1 cellular context compared by ENCODE assay signal in the genomic region with DNA sequence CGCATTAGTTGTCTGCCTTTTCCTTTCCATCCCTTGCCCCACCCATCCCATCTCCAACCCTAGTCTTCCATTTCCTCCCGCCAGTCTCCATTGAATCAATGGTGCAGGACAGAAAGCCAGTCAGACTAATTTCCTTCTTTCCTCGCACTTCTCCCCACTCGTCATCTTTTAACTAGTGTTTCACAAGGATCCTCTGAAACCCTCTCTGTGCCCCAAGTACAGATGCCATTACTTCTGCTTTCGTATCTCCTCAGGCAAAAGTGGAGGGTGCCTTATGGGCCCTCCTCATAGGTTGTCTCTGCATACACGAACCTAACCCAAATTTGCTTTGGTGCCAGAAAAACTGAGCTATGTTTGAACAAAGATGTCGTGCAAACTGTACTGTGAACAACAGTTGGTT.
TF ChIP-seq lines count a peak whose summit lies in the region.

No MANE protein-coding gene starts in this region.

TF ChIP-seq in WTC11, 78 proteins besides CTCF, POLR2A, EP300 and RAD21 (continued from another document):
- TF ChIP-seq ELF4 (CRISPR knock-in tag; IDR thresholded peaks at IDR 0.05; ENCODE audit: low read depth) (no peak), JAZF1 (CRISPR knock-in tag; IDR thresholded peaks at IDR 0.05) (no peak), ZNF138 (CRISPR knock-in tag; conservative IDR thresholded peaks at IDR 0.05) (no peak), ZNF416 (CRISPR knock-in tag; IDR thresholded peaks at IDR 0.05) (no peak)
- TF ChIP-seq, protein P1, sequence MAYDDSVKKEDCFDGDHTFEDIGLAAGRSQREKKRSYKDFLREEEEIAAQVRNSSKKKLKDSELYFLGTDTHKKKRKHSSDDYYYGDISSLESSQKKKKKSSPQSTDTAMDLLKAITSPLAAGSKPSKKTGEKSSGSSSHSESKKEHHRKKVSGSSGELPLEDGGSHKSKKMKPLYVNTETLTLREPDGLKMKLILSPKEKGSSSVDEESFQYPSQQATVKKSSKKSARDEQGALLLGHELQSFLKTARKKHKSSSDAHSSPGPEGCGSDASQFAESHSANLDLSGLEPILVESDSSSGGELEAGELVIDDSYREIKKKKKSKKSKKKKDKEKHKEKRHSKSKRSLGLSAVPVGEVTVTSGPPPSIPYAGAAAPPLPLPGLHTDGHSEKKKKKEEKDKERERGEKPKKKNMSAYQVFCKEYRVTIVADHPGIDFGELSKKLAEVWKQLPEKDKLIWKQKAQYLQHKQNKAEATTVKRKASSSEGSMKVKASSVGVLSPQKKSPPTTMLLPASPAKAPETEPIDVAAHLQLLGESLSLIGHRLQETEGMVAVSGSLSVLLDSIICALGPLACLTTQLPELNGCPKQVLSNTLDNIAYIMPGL (CRISPR knock-in tag; IDR thresholded peaks at IDR 0.05): no peak
